12 cellular contexts compared by ENCODE assay signal in genomic region chr7:48130658-48131108, GRCh38. TPM values are rescaled to one million over a fixed set of nuclear protein-coding genes. Genes with fewer than 3 reads are reported as not detected.
DNase-seq lines count a peak whose midpoint lies in the region; ATAC-seq and TF ChIP-seq lines count a peak whose summit lies in the region.
"Had no signal": no experiment of that assay in that cellular context is flagged by ENCODE, and none has a peak within 500 bp of the region (broad histone marks: within the 10 kb centered on the region; RNA-seq: fewer than 3 reads in every experiment).

No MANE protein-coding gene starts in this region.

- ATAC-seq in GM18499 (IDR thresholded peaks at IDR 0.05; ENCODE audit: insufficient read depth, unreplicated experiment) (peak; percentile 76), GM19452 (IDR thresholded peaks at IDR 0.05; ENCODE audit: unreplicated experiment) (peak; percentile 82), HG03196 (IDR thresholded peaks at IDR 0.05; ENCODE audit: unreplicated experiment) (peak; percentile 68), right lobe of liver (no peak)

- intact Hi-C loops in right lobe of liver (cut with DNase I), result no loop called here

- H3K27ac ChIP-seq in right lobe of liver, result no peak overlapping the region
- H3K27ac ChIP-seq: colonic mucosa, left ventricle myocardium inferior, parathyroid adenoma had no signal

- no peaks in the 10 kb centered on the region for H3K9me3 ChIP-seq in right lobe of liver
- H3K9me3 ChIP-seq: colonic mucosa had no signal

- H3K4me1 ChIP-seq in right lobe of liver, result no peaks in the 10 kb centered on the region
- H3K4me1 ChIP-seq: colonic mucosa, left ventricle myocardium inferior, parathyroid adenoma had no signal

- DNase-seq in fibroblast of villous mesenchyme (ENCODE audit: low read depth) (peak; percentile 80), KG1 (lab: John Stamatoyannopoulos, UW) (no peak), right lobe of liver (no peak), middle frontal gyrus (ENCODE audit: extremely low spot score, low spot score) (no peak)
- no peak for DNase-seq in stimulated activated CD4-positive, alpha-beta T cell treated with anti-CD3 and anti-CD28 coated beads, Interleukin-15, amount 100 ng/mL, for 24 hours
- DNase-seq: activated effector memory CD4-positive, alpha-beta T cell treated with Interleukin-2 at 50 U/mL for 16 hours; colonic mucosa; left ventricle myocardium inferior had no signal

- TF ChIP-seq CTCF in fibroblast of villous mesenchyme (IDR thresholded peaks at IDR 0.05; ENCODE audit: insufficient read depth, low read depth, low read length) (no peak), right lobe of liver (IDR thresholded peaks at IDR 0.05) (no peak)

- H3K27me3 ChIP-seq in right lobe of liver, result no peaks in the 10 kb centered on the region
- H3K27me3 ChIP-seq: colonic mucosa had no signal

- no peak overlapping the region for H3K4me3 ChIP-seq in fibroblast of villous mesenchyme (ENCODE audit: low read depth, low read length)
- no peak overlapping the region for H3K4me3 ChIP-seq in right lobe of liver
- H3K4me3 ChIP-seq: colonic mucosa, left ventricle myocardium inferior had no signal

- TF ChIP-seq POLR2A in right lobe of liver (IDR thresholded peaks at IDR 0.05), result no peak

- H3K36me3 ChIP-seq in right lobe of liver, result no peaks in the 10 kb centered on the region
- H3K36me3 ChIP-seq: colonic mucosa, left ventricle myocardium inferior had no signal

RNA-seq across cellular contexts. Expression of gene ABCA13, which starts 40.6 kb away (rescaled TPM):
- total RNA-seq in fibroblast of villous mesenchyme, result under 0.01 TPM in 1 of 2 replicates, not detected in the other
- 1 to 10 TPM in 3 of 6 experiments, under 1 TPM in 3; 0.43 to 2.6 (median 0.84) TPM for total RNA-seq in right lobe of liver
- total RNA-seq: left ventricle myocardium inferior had no signal

RNA-seq across cellular contexts. Expression of gene UPP1, which starts 41.6 kb away (rescaled TPM):
- total RNA-seq in fibroblast of villous mesenchyme, result 25.9 and 34.5 TPM in 2 replicates
- total RNA-seq in right lobe of liver, result 10 to 100 TPM in 4 of 6 experiments, 1 to 10 TPM in 2; 7.3 to 19.8 (median 13.1) TPM

Comparison
In these comparisons a context has a peak if more than half of its experiments do, and no peak if none do; other contexts are left out.
1. ATAC-seq: peak in GM18499 (single experiment), GM19452 (single experiment) and HG03196 (single experiment); none in right lobe of liver (0 of 4).